1 cellular context compared by ENCODE assay signal in genomic region chr12:94620611-94621010, GRCh38.
TF ChIP-seq lines count a peak whose summit lies in the region.

No MANE protein-coding gene starts in this region.

TF ChIP-seq in GM12878, 131 proteins besides CTCF, POLR2A, EP300 and RAD21 (continued from another document):
- no peak for TF ChIP-seq NFXL1 (IDR thresholded peaks at IDR 0.05; ENCODE audit: borderline replicate concordance)
- no peak for TF ChIP-seq KDM1A (IDR thresholded peaks at IDR 0.05; ENCODE audit: borderline replicate concordance)
- no peak for TF ChIP-seq CBFB (IDR thresholded peaks at IDR 0.05; ENCODE audit: low read depth)
- TF ChIP-seq, protein P1, sequence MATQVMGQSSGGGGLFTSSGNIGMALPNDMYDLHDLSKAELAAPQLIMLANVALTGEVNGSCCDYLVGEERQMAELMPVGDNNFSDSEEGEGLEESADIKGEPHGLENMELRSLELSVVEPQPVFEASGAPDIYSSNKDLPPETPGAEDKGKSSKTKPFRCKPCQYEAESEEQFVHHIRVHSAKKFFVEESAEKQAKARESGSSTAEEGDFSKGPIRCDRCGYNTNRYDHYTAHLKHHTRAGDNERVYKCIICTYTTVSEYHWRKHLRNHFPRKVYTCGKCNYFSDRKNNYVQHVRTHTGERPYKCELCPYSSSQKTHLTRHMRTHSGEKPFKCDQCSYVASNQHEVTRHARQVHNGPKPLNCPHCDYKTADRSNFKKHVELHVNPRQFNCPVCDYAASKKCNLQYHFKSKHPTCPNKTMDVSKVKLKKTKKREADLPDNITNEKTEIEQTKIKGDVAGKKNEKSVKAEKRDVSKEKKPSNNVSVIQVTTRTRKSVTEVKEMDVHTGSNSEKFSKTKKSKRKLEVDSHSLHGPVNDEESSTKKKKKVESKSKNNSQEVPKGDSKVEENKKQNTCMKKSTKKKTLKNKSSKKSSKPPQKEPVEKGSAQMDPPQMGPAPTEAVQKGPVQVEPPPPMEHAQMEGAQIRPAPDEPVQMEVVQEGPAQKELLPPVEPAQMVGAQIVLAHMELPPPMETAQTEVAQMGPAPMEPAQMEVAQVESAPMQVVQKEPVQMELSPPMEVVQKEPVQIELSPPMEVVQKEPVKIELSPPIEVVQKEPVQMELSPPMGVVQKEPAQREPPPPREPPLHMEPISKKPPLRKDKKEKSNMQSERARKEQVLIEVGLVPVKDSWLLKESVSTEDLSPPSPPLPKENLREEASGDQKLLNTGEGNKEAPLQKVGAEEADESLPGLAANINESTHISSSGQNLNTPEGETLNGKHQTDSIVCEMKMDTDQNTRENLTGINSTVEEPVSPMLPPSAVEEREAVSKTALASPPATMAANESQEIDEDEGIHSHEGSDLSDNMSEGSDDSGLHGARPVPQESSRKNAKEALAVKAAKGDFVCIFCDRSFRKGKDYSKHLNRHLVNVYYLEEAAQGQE (IDR thresholded peaks at IDR 0.05; ENCODE audit: low read depth, low read length) = no peak
- TF ChIP-seq CBX3 (IDR thresholded peaks at IDR 0.05; ENCODE audit: borderline replicate concordance, low read depth) = no peak
- no peak for TF ChIP-seq KAT2A (conservative IDR thresholded peaks at IDR 0.05; ENCODE audit: control insufficient read depth, low read depth, low read length)
- TF ChIP-seq BCLAF1 (IDR thresholded peaks at IDR 0.05) = no peak
- no peak for TF ChIP-seq CHD4 (IDR thresholded peaks at IDR 0.05)
